In genomic region chr12:30678221-30678620, GRCh38 we compare ENCODE assay signal across 24 cellular contexts.
"Had no signal": no experiment of that assay in that cellular context is flagged by ENCODE, and none has a peak within 500 bp of the region (broad histone marks: within the 10 kb centered on the region; RNA-seq: fewer than 3 reads in every experiment).

No MANE protein-coding gene starts in this region.

- H3K9me3 ChIP-seq: colonic mucosa, esophagus muscularis mucosa, esophagus squamous epithelium, gastrocnemius medialis, gastroesophageal sphincter, heart left ventricle, heart right ventricle had no signal

- H3K27ac ChIP-seq: colonic mucosa, coronary artery, dorsolateral prefrontal cortex, epithelial cell of prostate, esophagus muscularis mucosa, esophagus squamous epithelium, foreskin keratinocyte, gastrocnemius medialis, gastroesophageal sphincter had no signal

- H3K27me3 ChIP-seq: colonic mucosa, dorsolateral prefrontal cortex, esophagus muscularis mucosa, esophagus squamous epithelium, foreskin keratinocyte, gastrocnemius medialis, gastroesophageal sphincter, heart left ventricle, heart right ventricle had no signal

- H3K9me3 Mint-ChIP-seq: effector memory CD8-positive, alpha-beta T cell; endodermal cell had no signal

- H3K4me1 Mint-ChIP-seq: endodermal cell had no signal

- DNase-seq: colonic mucosa; cortex of kidney; dermis blood vessel endothelial cell; dorsolateral prefrontal cortex; effector CD4-positive, alpha-beta T cell; effector CD8-positive, alpha-beta T cell; effector memory CD4-positive, alpha-beta T cell; effector memory CD8-positive, alpha-beta T cell; endodermal cell; erythroblast; esophagus squamous epithelium; foreskin fibroblast; foreskin melanocyte; gastrocnemius medialis; glutamatergic neuron; head of caudate nucleus; heart left ventricle; heart right ventricle had no signal

- H3K4me1 ChIP-seq: colonic mucosa, esophagus muscularis mucosa, esophagus squamous epithelium, foreskin keratinocyte, gastrocnemius medialis, gastroesophageal sphincter had no signal

- H3K27me3 Mint-ChIP-seq: effector memory CD8-positive, alpha-beta T cell had no signal

- H3K36me3 ChIP-seq: colonic mucosa had no signal

- H3K4me3 Mint-ChIP-seq: effector memory CD8-positive, alpha-beta T cell; endodermal cell had no signal

- H3K27ac Mint-ChIP-seq: effector memory CD8-positive, alpha-beta T cell; endodermal cell had no signal

- H3K4me3 ChIP-seq: colonic mucosa, coronary artery, dorsolateral prefrontal cortex, esophagus muscularis mucosa, esophagus squamous epithelium, gastrocnemius medialis, gastroesophageal sphincter, heart left ventricle, heart right ventricle had no signal

- ATAC-seq: effector memory CD8-positive, alpha-beta T cell; esophagus mucosa; foreskin keratinocyte; gastrocnemius medialis; gastroesophageal sphincter; heart left ventricle; heart right ventricle had no signal
